Comparison of ENCODE assay signal across 15 cellular contexts in the genomic region with DNA sequence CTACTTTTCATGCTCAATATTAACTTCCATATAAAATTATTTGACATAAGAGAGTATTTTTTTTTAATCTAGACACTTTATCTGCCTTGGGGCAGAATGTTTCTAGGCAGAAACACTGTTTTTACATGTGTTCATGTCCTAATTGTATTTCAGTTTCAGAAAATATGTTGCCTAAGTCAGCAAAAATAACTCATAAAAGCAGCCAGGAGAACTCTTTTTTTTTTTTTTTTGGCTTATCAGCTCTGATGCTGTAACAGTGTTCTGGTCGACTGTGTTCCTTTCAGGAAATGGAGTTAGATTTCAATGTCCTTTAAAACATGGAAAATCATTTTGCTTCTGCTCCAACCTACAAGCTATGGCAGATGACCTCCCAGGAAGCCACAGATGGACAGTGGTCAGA.
DNase-seq lines count a peak whose midpoint lies in the region; ATAC-seq and TF ChIP-seq lines count a peak whose summit lies in the region.
"Had no signal": no experiment of that assay in that cellular context is flagged by ENCODE, and none has a peak within 500 bp of the region (broad histone marks: within the 10 kb centered on the region; RNA-seq: fewer than 3 reads in every experiment).

No MANE protein-coding gene starts in this region.

- H3K23ac ChIP-seq in neuronal stem cell (ENCODE audit: low read depth, low read length, poor library complexity) = no peak overlapping the region

- in situ Hi-C loops in transverse colon (cut with MboI; ENCODE audit: low pct_ligation_motif_present in 1 of 4, low pct_unique_long_range_greater_than_20kb in 1 of 4, low sequenced_read_pairs in 3 of 4) = loop anchor here in 2 of 4 donors (25.0 kb wide), 1 partner anchor 615 kb away; no protein-coding TSS in a partner anchor

- no peak overlapping the region for H2AK5ac ChIP-seq in neuronal stem cell (ENCODE audit: low read depth, low read length)

- peak overlapping the region; percentile 11 for H3K18ac ChIP-seq in neuronal stem cell (ENCODE audit: low read length)

- H3K4me2 ChIP-seq in neuronal stem cell (ENCODE audit: insufficient read depth, low read length, poor library complexity, severe bottlenecking) = no peak overlapping the region

- intact Hi-C loops in left ventricle myocardium inferior (cut with micrococcal nuclease) = no loop called here
- intact Hi-C loops in cardiac septum (cut with DNase I) = no loop called here
- intact Hi-C loops in transverse colon (cut with DNase I; ENCODE audit: low total_unique reads) = no loop called here
- intact Hi-C loops in testis (cut with DNase I; ENCODE audit: low total_unique reads) = no loop called here

- no peak overlapping the region for H3K4me3 ChIP-seq in left ventricle myocardium inferior
- H3K4me3 ChIP-seq in neuronal stem cell (ENCODE audit: low read length in 2 of 2) = no peak overlapping the region
- no peak overlapping the region for H3K4me3 ChIP-seq in transverse colon
- no peak overlapping the region for H3K4me3 ChIP-seq in testis

- TF ChIP-seq EP300 in transverse colon (IDR thresholded peaks at IDR 0.05; ENCODE audit: low read depth) = no peak

- TF ChIP-seq CTCF in left ventricle myocardium inferior (IDR thresholded peaks at IDR 0.05; ENCODE audit: borderline replicate concordance) (no peak), transverse colon (IDR thresholded peaks at IDR 0.05) (no peak), testis (IDR thresholded peaks at IDR 0.05) (no peak)

- no peak overlapping the region for H4K8ac ChIP-seq in neuronal stem cell (ENCODE audit: low read depth, low read length)

- no peak overlapping the region for H2AFZ ChIP-seq in neuronal stem cell (ENCODE audit: low read length)

- H3K4me1 ChIP-seq in left ventricle myocardium inferior (peaks cover 32% of the 10 kb centered on the region), neuronal stem cell (ENCODE audit: control insufficient read depth in 2 of 2, insufficient read depth in 1 of 2, low read depth in 1 of 2, low read length in 2 of 2) (peaks cover 0 to 4% of the 10 kb centered on the region in 2 donors), transverse colon (no peaks in the 10 kb centered on the region), testis (peaks cover 10% of the 10 kb centered on the region)

- WGBS in neuronal stem cell (ENCODE audit: extremely low coverage in 2 of 2, insufficient read length in 2 of 2, insufficient replicate concordance in 1 of 2), 2 donors = no CpG with 5 or more reads among the region's 1 CpG
- 33 to 58% methylated on average over 1 of the region's 1 CpG for WGBS in transverse colon (ENCODE audit: low coverage in 1 of 2), 2 donors
- WGBS in testis, 2 donors = 25 to 26% methylated on average over 1 of the region's 1 CpG

- no peak overlapping the region for H2BK12ac ChIP-seq in neuronal stem cell (ENCODE audit: low read length)

- no peaks in the 10 kb centered on the region for H3K79me1 ChIP-seq in neuronal stem cell (ENCODE audit: low read depth, low read length)

- no peak for DNase-seq in left ventricle myocardium inferior
- DNase-seq in cardiac septum (ENCODE audit: low spot score) = no peak
- peak; percentile 24 for DNase-seq in cerebellum (ENCODE audit: low spot score)
- no peak for DNase-seq in neuronal stem cell (ENCODE audit: low spot score)
- DNase-seq in transverse colon = no peak
- DNase-seq in testis = no peak
- DNase-seq: EL, H7, NCI-H1417, NCI-H1694 treated with DMSO at 0.1 percent for 48 hours, NCI-H2081 treated with DMSO at 0.1 percent for 48 hours, NCI-H446, NCI-H526, SHP77 had no signal

- H2BK5ac ChIP-seq in neuronal stem cell (ENCODE audit: low read length) = no peak overlapping the region

- no peak overlapping the region for H3K14ac ChIP-seq in neuronal stem cell (ENCODE audit: low read length)

- peak overlapping the region; percentile 30 for H3K27ac ChIP-seq in left ventricle myocardium inferior (replicated peaks)
- no peak overlapping the region for H3K27ac ChIP-seq in neuronal stem cell (replicated peaks; ENCODE audit: low read length)
- no peak overlapping the region for H3K27ac ChIP-seq in transverse colon
- no peak overlapping the region for H3K27ac ChIP-seq in testis

- H3K4ac ChIP-seq in neuronal stem cell (ENCODE audit: low read length) = no peak overlapping the region

- no peak overlapping the region for H3K9ac ChIP-seq in neuronal stem cell (ENCODE audit: low read depth, low read length, poor library complexity)

- H3K27me3 ChIP-seq in left ventricle myocardium inferior (ENCODE audit: low read depth) (no peaks in the 10 kb centered on the region), neuronal stem cell (ENCODE audit: control insufficient read depth in 3 of 3, insufficient read depth in 3 of 3, low read depth in 1 of 3, low read length in 3 of 3) (peaks cover 0 to 7% (median 0%) of the 10 kb centered on the region in 3 experiments), transverse colon (no peaks in the 10 kb centered on the region), testis (no peaks in the 10 kb centered on the region)

- no peak for TF ChIP-seq POLR2A in transverse colon (IDR thresholded peaks at IDR 0.05)
- TF ChIP-seq POLR2A in testis (IDR thresholded peaks at IDR 0.05) = no peak

- ATAC-seq in GM18520 (IDR thresholded peaks at IDR 0.05; ENCODE audit: unreplicated experiment) = no peak

- H3K9me3 ChIP-seq in left ventricle myocardium inferior (replicated peaks) (no peaks in the 10 kb centered on the region), neuronal stem cell (replicated peaks in 1 of 2; ENCODE audit: control insufficient read depth in 2 of 2, insufficient read depth in 1 of 2, low read depth in 1 of 2, low read length in 2 of 2) (no peaks in the 10 kb centered on the region), transverse colon (no peaks in the 10 kb centered on the region), testis (no peaks in the 10 kb centered on the region)

- H3K36me3 ChIP-seq in left ventricle myocardium inferior = no peaks in the 10 kb centered on the region
- no peaks in the 10 kb centered on the region for H3K36me3 ChIP-seq in neuronal stem cell (replicated peaks in 1 of 2; ENCODE audit: control insufficient read depth in 2 of 2, insufficient read depth in 2 of 2, low read length in 2 of 2)
- no peaks in the 10 kb centered on the region for H3K36me3 ChIP-seq in transverse colon
- H3K36me3 ChIP-seq in testis (ENCODE audit: low read depth, missing control alignments) = no peaks in the 10 kb centered on the region

- no peak overlapping the region for H4K91ac ChIP-seq in neuronal stem cell (ENCODE audit: low read depth, low read length, poor library complexity)

- H2BK15ac ChIP-seq in neuronal stem cell (ENCODE audit: low read length) = no peak overlapping the region

- no peak overlapping the region for H2BK120ac ChIP-seq in neuronal stem cell (ENCODE audit: low read depth, low read length)
